In genomic region chr11:95559899-95560298, GRCh38 we compare ENCODE assay signal across 16 cellular contexts.
"Had no signal": no experiment of that assay in that cellular context is flagged by ENCODE, and none has a peak within 500 bp of the region (broad histone marks: within the 10 kb centered on the region; RNA-seq: fewer than 3 reads in every experiment).

No MANE protein-coding gene starts in this region.

- DNase-seq: activated B cell treated with CpG ODN at 0.5 μM for 24 hours; activated CD4-positive, alpha-beta T cell treated with anti-CD3 and anti-CD28 coated beads, Interleukin-2, amount 10 ng/mL, durations not matched to agents 7 days and 5 days; activated naive CD4-positive, alpha-beta T cell treated with anti-CD3 and anti-CD28 coated beads, Interleukin-2, amount 50 U/mL, for 16 hours; activated T-cell treated with anti-CD3 and anti-CD28 coated beads for 4 hours; brain microvascular endothelial cell; cerebellar nuclear complex; endodermal cell; glutamatergic neuron; left ventricle myocardium inferior; mesenchymal stem cell; nephron progenitor cell; upper lobe of left lung had no signal

- H3K36me3 ChIP-seq: brain microvascular endothelial cell, left ventricle myocardium inferior, ovary, upper lobe of left lung had no signal

- H3K27ac Mint-ChIP-seq: activated B cell treated with CpG ODN at 0.5 μM for 24 hours; activated CD4-positive, alpha-beta T cell treated with anti-CD3 and anti-CD28 coated beads, Interleukin-2, amount 10 ng/mL, durations not matched to agents 7 days and 5 days; activated T-helper 17 cell treated with anti-CD3 and anti-CD28 coated beads, Interleukin-2, amount 50 U/mL, for 72 hours; endodermal cell; nephron progenitor cell; T-helper 1 cell treated with Interleukin-12 subunit alpha and Interleukin-12 subunit beta and Interleukin-4 antibody, amounts not matched to agents 30 μg/mL and 1 μg/mL, for 36 hours had no signal

- H3K27me3 Mint-ChIP-seq: activated B cell treated with CpG ODN at 0.5 μM for 24 hours; activated CD4-positive, alpha-beta T cell treated with anti-CD3 and anti-CD28 coated beads, Interleukin-2, amount 10 ng/mL, durations not matched to agents 7 days and 5 days; activated T-helper 17 cell treated with anti-CD3 and anti-CD28 coated beads, Interleukin-2, amount 50 U/mL, for 72 hours had no signal

- ATAC-seq: activated T-helper 17 cell treated with anti-CD3 and anti-CD28 coated beads, Interleukin-2, amount 50 U/mL, for 72 hours had no signal

- H3K4me3 Mint-ChIP-seq: activated B cell treated with CpG ODN at 0.5 μM for 24 hours; activated CD4-positive, alpha-beta T cell treated with anti-CD3 and anti-CD28 coated beads, Interleukin-2, amount 10 ng/mL, durations not matched to agents 7 days and 5 days; activated T-helper 17 cell treated with anti-CD3 and anti-CD28 coated beads, Interleukin-2, amount 50 U/mL, for 72 hours; endodermal cell; nephron progenitor cell; T-helper 1 cell treated with Interleukin-12 subunit alpha and Interleukin-12 subunit beta and Interleukin-4 antibody, amounts not matched to agents 30 μg/mL and 1 μg/mL, for 36 hours had no signal

- H3K27me3 ChIP-seq: brain microvascular endothelial cell, ovary, upper lobe of left lung had no signal

- H3K27ac ChIP-seq: brain microvascular endothelial cell, left ventricle myocardium inferior, ovary, upper lobe of left lung had no signal

- H3K4me3 ChIP-seq: left ventricle myocardium inferior, ovary, upper lobe of left lung had no signal

- H3K4me1 ChIP-seq: left ventricle myocardium inferior, upper lobe of left lung had no signal

- H3K9me3 Mint-ChIP-seq: activated B cell treated with CpG ODN at 0.5 μM for 24 hours; activated T-helper 17 cell treated with anti-CD3 and anti-CD28 coated beads, Interleukin-2, amount 50 U/mL, for 72 hours; endodermal cell; nephron progenitor cell had no signal

- FAIRE-seq: islet of Langerhans had no signal

- H3K9me3 ChIP-seq: left ventricle myocardium inferior, ovary, upper lobe of left lung had no signal
